In genomic region chr15:68373028-68373427, GRCh38 we compare ENCODE assay signal across 21 cellular contexts.
"Had no signal": no experiment of that assay in that cellular context is flagged by ENCODE, and none has a peak within 500 bp of the region (broad histone marks: within the 10 kb centered on the region; RNA-seq: fewer than 3 reads in every experiment).

No MANE protein-coding gene starts in this region.

- DNase-seq: activated CD4-positive, alpha-beta T cell treated with anti-CD3 and anti-CD28 coated beads, Interleukin-2, amount 50 U/mL, for 4 hours; dorsolateral prefrontal cortex; left lung; stimulated activated CD4-positive, alpha-beta T cell treated with anti-CD3 and anti-CD28 coated beads, Interleukin-12 subunit alpha, Interleukin-12 subunit beta, amount 100 ng/mL, for 4 hours; stimulated activated CD4-positive, alpha-beta T cell treated with anti-CD3 and anti-CD28 coated beads, Interleukin-4, amount 100 ng/mL, for 4 hours had no signal

- H3K4me1 Mint-ChIP-seq: activated T-helper 17 cell treated with anti-CD3 and anti-CD28 coated beads, Interleukin-2, amount 50 U/mL, for 72 hours; central memory CD8-positive, alpha-beta T cell had no signal

- H3K27ac ChIP-seq: dorsolateral prefrontal cortex, left lung, prostate gland, tibial nerve, WERI-Rb-1 had no signal

- H3K9me3 ChIP-seq: left lung, prostate gland, SK-N-SH, tibial nerve had no signal

- H3K4me1 ChIP-seq: prostate gland had no signal

- H3K9me3 Mint-ChIP-seq: activated naive CD4-positive, alpha-beta T cell treated with anti-CD3 and anti-CD28 coated beads, Interleukin-2, amount 50 U/mL, for 72 hours; activated T-helper 17 cell treated with anti-CD3 and anti-CD28 coated beads, Interleukin-2, amount 50 U/mL, for 72 hours; central memory CD8-positive, alpha-beta T cell; naive thymus-derived CD4-positive, alpha-beta T cell; neural crest cell; stimulated activated naive CD8-positive, alpha-beta T cell treated with anti-CD3 and anti-CD28 coated beads, Interleukin-15, Interleukin-2, amounts not matched to agents 100 ng/mL and 50 ng/mL, for 24 hours had no signal

- H3K36me3 Mint-ChIP-seq: activated naive CD4-positive, alpha-beta T cell treated with anti-CD3 and anti-CD28 coated beads, Interleukin-2, amount 50 U/mL, for 72 hours; naive thymus-derived CD4-positive, alpha-beta T cell had no signal

- H3K27ac Mint-ChIP-seq: activated naive CD4-positive, alpha-beta T cell treated with anti-CD3 and anti-CD28 coated beads, Interleukin-2, amount 50 U/mL, for 72 hours; activated T-helper 17 cell treated with anti-CD3 and anti-CD28 coated beads, Interleukin-2, amount 50 U/mL, for 72 hours; naive thymus-derived CD4-positive, alpha-beta T cell; stimulated activated naive CD8-positive, alpha-beta T cell treated with anti-CD3 and anti-CD28 coated beads, Interleukin-15, Interleukin-2, amounts not matched to agents 100 ng/mL and 50 ng/mL, for 24 hours had no signal

- FAIRE-seq: astrocyte, colon, endometrium, kidney, TTC549 had no signal

- ATAC-seq: activated naive CD4-positive, alpha-beta T cell treated with anti-CD3 and anti-CD28 coated beads, Interleukin-2, amount 50 U/mL, for 72 hours; activated T-helper 17 cell treated with anti-CD3 and anti-CD28 coated beads, Interleukin-2, amount 50 U/mL, for 72 hours; naive thymus-derived CD4-positive, alpha-beta T cell had no signal

- H3K36me3 ChIP-seq: left lung, prostate gland, tibial nerve, WERI-Rb-1 had no signal

- H3K4me3 Mint-ChIP-seq: activated T-helper 17 cell treated with anti-CD3 and anti-CD28 coated beads, Interleukin-2, amount 50 U/mL, for 72 hours; central memory CD8-positive, alpha-beta T cell; naive thymus-derived CD4-positive, alpha-beta T cell; neural crest cell; stimulated activated naive CD8-positive, alpha-beta T cell treated with anti-CD3 and anti-CD28 coated beads, Interleukin-15, Interleukin-2, amounts not matched to agents 100 ng/mL and 50 ng/mL, for 24 hours had no signal

- H3K27me3 ChIP-seq: dorsolateral prefrontal cortex, left lung, tibial nerve had no signal

- H3K4me3 ChIP-seq: dorsolateral prefrontal cortex, left lung, lung, prostate gland, tibial nerve had no signal

- H3K27me3 Mint-ChIP-seq: activated T-helper 17 cell treated with anti-CD3 and anti-CD28 coated beads, Interleukin-2, amount 50 U/mL, for 72 hours; stimulated activated naive CD8-positive, alpha-beta T cell treated with anti-CD3 and anti-CD28 coated beads, Interleukin-15, Interleukin-2, amounts not matched to agents 100 ng/mL and 50 ng/mL, for 24 hours had no signal

- H3K9ac ChIP-seq: SK-N-SH had no signal
